In the genomic region with DNA sequence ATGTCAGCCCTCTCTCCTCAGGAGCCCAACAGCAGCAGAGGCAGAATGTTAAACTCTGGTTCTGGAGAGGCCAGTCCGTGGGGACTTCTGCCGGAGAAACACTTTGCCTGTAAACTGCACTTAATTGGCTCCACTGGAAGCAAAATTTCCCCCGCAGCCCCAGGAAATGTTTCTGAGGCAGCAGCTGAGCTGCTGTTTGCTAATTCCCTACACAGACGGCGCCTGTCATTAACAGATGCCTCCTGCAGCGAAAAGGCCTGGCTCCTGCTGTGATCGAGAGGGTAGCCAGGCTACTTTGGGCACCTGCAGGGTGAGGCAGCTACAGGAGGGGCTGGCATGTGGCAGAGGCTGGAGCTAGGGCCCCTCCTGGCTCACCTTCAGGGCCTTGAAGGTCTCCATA, we compare ENCODE assay signal across 1 cellular context.
TF ChIP-seq lines count a peak whose summit lies in the region.

No MANE protein-coding gene starts in this region.

TF ChIP-seq in SK-N-SH treated with all-trans-retinoic acid at 6 μM for 48 hours, 23 proteins besides CTCF, POLR2A, EP300 and RAD21 (continued from another document):
- TF ChIP-seq, protein P1, sequence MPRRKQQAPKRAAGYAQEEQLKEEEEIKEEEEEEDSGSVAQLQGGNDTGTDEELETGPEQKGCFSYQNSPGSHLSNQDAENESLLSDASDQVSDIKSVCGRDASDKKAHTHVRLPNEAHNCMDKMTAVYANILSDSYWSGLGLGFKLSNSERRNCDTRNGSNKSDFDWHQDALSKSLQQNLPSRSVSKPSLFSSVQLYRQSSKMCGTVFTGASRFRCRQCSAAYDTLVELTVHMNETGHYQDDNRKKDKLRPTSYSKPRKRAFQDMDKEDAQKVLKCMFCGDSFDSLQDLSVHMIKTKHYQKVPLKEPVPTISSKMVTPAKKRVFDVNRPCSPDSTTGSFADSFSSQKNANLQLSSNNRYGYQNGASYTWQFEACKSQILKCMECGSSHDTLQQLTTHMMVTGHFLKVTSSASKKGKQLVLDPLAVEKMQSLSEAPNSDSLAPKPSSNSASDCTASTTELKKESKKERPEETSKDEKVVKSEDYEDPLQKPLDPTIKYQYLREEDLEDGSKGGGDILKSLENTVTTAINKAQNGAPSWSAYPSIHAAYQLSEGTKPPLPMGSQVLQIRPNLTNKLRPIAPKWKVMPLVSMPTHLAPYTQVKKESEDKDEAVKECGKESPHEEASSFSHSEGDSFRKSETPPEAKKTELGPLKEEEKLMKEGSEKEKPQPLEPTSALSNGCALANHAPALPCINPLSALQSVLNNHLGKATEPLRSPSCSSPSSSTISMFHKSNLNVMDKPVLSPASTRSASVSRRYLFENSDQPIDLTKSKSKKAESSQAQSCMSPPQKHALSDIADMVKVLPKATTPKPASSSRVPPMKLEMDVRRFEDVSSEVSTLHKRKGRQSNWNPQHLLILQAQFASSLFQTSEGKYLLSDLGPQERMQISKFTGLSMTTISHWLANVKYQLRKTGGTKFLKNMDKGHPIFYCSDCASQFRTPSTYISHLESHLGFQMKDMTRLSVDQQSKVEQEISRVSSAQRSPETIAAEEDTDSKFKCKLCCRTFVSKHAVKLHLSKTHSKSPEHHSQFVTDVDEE (CRISPR knock-in tag; IDR thresholded peaks at IDR 0.05), result no peak
- TF ChIP-seq ARNTL (CRISPR knock-in tag; IDR thresholded peaks at IDR 0.05; ENCODE audit: borderline replicate concordance, low read depth), result no peak
- no peak for TF ChIP-seq ZNF8 (CRISPR knock-in tag; IDR thresholded peaks at IDR 0.05)
- no peak for TF ChIP-seq ISL1 (CRISPR knock-in tag; IDR thresholded peaks at IDR 0.05)
- TF ChIP-seq RARB (CRISPR knock-in tag; IDR thresholded peaks at IDR 0.05), result no peak
- TF ChIP-seq GLIS3 (CRISPR knock-in tag; IDR thresholded peaks at IDR 0.05), result no peak
- no peak for TF ChIP-seq ZFP30 (CRISPR knock-in tag; IDR thresholded peaks at IDR 0.05)
- no peak for TF ChIP-seq BACH2 (CRISPR knock-in tag; IDR thresholded peaks at IDR 0.05; ENCODE audit: borderline replicate concordance)
- TF ChIP-seq, protein P2, sequence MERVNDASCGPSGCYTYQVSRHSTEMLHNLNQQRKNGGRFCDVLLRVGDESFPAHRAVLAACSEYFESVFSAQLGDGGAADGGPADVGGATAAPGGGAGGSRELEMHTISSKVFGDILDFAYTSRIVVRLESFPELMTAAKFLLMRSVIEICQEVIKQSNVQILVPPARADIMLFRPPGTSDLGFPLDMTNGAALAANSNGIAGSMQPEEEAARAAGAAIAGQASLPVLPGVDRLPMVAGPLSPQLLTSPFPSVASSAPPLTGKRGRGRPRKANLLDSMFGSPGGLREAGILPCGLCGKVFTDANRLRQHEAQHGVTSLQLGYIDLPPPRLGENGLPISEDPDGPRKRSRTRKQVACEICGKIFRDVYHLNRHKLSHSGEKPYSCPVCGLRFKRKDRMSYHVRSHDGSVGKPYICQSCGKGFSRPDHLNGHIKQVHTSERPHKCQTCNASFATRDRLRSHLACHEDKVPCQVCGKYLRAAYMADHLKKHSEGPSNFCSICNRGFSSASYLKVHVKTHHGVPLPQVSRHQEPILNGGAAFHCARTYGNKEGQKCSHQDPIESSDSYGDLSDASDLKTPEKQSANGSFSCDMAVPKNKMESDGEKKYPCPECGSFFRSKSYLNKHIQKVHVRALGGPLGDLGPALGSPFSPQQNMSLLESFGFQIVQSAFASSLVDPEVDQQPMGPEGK (CRISPR knock-in tag; IDR thresholded peaks at IDR 0.05; ENCODE audit: borderline replicate concordance), result no peak
- TF ChIP-seq, protein P3, sequence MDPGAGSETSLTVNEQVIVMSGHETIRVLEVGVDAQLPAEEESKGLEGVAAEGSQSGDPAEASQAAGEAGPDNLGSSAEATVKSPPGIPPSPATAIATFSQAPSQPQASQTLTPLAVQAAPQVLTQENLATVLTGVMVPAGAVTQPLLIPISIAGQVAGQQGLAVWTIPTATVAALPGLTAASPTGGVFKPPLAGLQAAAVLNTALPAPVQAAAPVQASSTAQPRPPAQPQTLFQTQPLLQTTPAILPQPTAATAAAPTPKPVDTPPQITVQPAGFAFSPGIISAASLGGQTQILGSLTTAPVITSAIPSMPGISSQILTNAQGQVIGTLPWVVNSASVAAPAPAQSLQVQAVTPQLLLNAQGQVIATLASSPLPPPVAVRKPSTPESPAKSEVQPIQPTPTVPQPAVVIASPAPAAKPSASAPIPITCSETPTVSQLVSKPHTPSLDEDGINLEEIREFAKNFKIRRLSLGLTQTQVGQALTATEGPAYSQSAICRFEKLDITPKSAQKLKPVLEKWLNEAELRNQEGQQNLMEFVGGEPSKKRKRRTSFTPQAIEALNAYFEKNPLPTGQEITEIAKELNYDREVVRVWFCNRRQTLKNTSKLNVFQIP (CRISPR knock-in tag; IDR thresholded peaks at IDR 0.05; ENCODE audit: borderline replicate concordance, low read depth), result no peak
- TF ChIP-seq, protein P4, sequence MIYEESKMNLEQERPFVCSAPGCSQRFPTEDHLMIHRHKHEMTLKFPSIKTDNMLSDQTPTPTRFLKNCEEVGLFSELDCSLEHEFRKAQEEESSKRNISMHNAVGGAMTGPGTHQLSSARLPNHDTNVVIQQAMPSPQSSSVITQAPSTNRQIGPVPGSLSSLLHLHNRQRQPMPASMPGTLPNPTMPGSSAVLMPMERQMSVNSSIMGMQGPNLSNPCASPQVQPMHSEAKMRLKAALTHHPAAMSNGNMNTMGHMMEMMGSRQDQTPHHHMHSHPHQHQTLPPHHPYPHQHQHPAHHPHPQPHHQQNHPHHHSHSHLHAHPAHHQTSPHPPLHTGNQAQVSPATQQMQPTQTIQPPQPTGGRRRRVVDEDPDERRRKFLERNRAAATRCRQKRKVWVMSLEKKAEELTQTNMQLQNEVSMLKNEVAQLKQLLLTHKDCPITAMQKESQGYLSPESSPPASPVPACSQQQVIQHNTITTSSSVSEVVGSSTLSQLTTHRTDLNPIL (CRISPR knock-in tag; IDR thresholded peaks at IDR 0.05; ENCODE audit: low read depth), result no peak
- no peak for TF ChIP-seq TOX (CRISPR knock-in tag; IDR thresholded peaks at IDR 0.05; ENCODE audit: borderline replicate concordance)
